9 cellular contexts compared by ENCODE assay signal in the genomic region with DNA sequence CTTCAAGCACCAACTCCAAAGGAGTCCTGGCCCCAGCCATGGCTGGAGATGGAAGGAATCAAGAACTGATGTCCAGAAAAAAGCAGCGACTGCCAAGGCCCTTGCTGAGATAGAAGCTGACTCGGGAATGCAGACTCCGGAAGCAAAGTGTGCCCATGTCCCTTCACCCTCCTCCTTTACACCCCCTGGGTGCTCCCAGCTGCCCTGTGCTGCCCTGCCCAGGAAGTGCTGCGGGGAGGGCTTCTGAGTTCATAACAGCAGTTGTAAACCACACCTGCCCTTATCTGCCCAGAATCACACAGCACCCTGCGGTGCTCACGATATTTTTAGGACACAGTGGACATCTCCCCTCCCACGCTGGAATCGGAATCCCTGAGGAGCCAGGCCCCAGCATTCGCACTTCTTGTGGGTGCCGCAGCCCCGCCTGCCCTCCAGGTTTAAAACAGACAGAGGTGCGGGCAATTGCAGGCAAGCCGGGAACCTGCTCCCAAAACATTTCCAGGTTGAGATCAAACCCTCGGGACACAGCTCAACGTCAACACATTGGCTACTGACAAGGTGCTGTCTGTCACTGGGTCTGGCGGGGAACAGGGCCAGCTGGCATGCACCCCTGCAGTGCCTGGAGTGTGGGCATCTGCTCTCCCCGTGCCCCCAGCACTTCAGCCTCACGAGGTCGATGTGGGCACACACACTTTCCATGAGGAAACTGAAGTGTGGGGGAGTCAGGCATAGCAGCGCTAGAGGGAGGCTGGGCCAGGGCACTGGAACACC. TPM values are rescaled to one million over a fixed set of nuclear protein-coding genes. Genes with fewer than 3 reads are reported as not detected.
DNase-seq lines count a peak whose midpoint lies in the region; ATAC-seq, FAIRE-seq and TF ChIP-seq lines count a peak whose summit lies in the region.
"Had no signal": no experiment of that assay in that cellular context is flagged by ENCODE, and none has a peak within 500 bp of the region (broad histone marks: within the 10 kb centered on the region; RNA-seq: fewer than 3 reads in every experiment).

No MANE protein-coding gene starts in this region.

- H3K9me3 Mint-ChIP-seq in neural crest cell: no peaks in the 10 kb centered on the region
- H3K9me3 Mint-ChIP-seq: activated T-cell treated with anti-CD3 and anti-CD28 coated beads, Interleukin-2, amount 50 U/mL, for 72 hours had no signal

- H3K27me3 Mint-ChIP-seq in neural crest cell (ENCODE audit: low read depth): peaks cover 27% of the 10 kb centered on the region

- no peak overlapping the region for H3K4me3 ChIP-seq in bronchial epithelial cell (ENCODE audit: low read depth, low read length)

- no peak overlapping the region for H3K4me3 Mint-ChIP-seq in neural crest cell
- H3K4me3 Mint-ChIP-seq: activated T-cell treated with anti-CD3 and anti-CD28 coated beads, Interleukin-2, amount 50 U/mL, for 72 hours had no signal

- TF ChIP-seq CTCF in bronchial epithelial cell (IDR thresholded peaks at IDR 0.05; ENCODE audit: insufficient read depth, low read length, severe bottlenecking) (no peak), neural crest cell (conservative IDR thresholded peaks at IDR 0.05) (no peak)

- peaks cover 20% of the 10 kb centered on the region for H3K4me1 Mint-ChIP-seq in neural crest cell

- peak overlapping the region; percentile 27 for H3K27ac Mint-ChIP-seq in neural crest cell (ENCODE audit: unreplicated experiment)
- H3K27ac Mint-ChIP-seq: activated T-cell treated with anti-CD3 and anti-CD28 coated beads, Interleukin-2, amount 50 U/mL, for 72 hours had no signal

- peak; percentile 77 for FAIRE-seq in bronchial epithelial cell (lab: Jason Lieb, UNC)

- H3K36me3 ChIP-seq in bronchial epithelial cell (ENCODE audit: control insufficient read depth, insufficient read depth, low read length): peaks cover 1% of the 10 kb centered on the region

- H3K27me3 ChIP-seq in bronchial epithelial cell (ENCODE audit: control insufficient read depth, insufficient read depth, low read length): no peaks in the 10 kb centered on the region

- ATAC-seq in HG02884 (IDR thresholded peaks at IDR 0.05; ENCODE audit: unreplicated experiment) (no peak), GM21619 (IDR thresholded peaks at IDR 0.05; ENCODE audit: unreplicated experiment) (no peak)

- H3K36me3 Mint-ChIP-seq in neural crest cell (ENCODE audit: low read depth): no peaks in the 10 kb centered on the region

- peak; percentile 86 for DNase-seq in DMS153 (lab: John Stamatoyannopoulos, UW)
- DNase-seq in NCI-H1417 treated with DMSO at 0.1 percent for 48 hours (lab: John Stamatoyannopoulos, UW): peak; percentile 73
- DNase-seq in bronchial epithelial cell (ENCODE audit: low read depth): no peak
- DNase-seq in neural crest cell (ENCODE audit: low read depth, low spot score): no peak
- DNase-seq in ureter (ENCODE audit: low spot score): no peak
- no peak for DNase-seq in stimulated activated naive CD4-positive, alpha-beta T cell treated with Interleukin-2 at 50 U/mL for 16 hours (lab: John Stamatoyannopoulos, UW)

RNA-seq across cellular contexts. Expression of a gene that starts 36.9 kb away (rescaled TPM):
- 5.1 and 8.2 TPM in 2 replicates for total RNA-seq in bronchial epithelial cell
- 0.59 and 0.77 TPM in 2 replicates for total RNA-seq in neural crest cell
- total RNA-seq in ureter: 35.4 TPM

Comparison
In these comparisons a context has a peak if more than half of its experiments do, and no peak if none do; other contexts are left out.
1. DNase-seq: peak in DMS153 (single experiment) and NCI-H1417 treated with DMSO at 0.1 percent for 48 hours (single experiment); none in bronchial epithelial cell (single experiment), neural crest cell (single experiment), ureter (single experiment) and stimulated activated naive CD4-positive, alpha-beta T cell treated with Interleukin-2 at 50 U/mL for 16 hours (single experiment).